ENCODE assay signal across 19 cellular contexts in genomic region chrX:11064276-11064675, GRCh38.
"Had no signal": no experiment of that assay in that cellular context is flagged by ENCODE, and none has a peak within 500 bp of the region (broad histone marks: within the 10 kb centered on the region; RNA-seq: fewer than 3 reads in every experiment).

No MANE protein-coding gene starts in this region.

- H3K36me3 ChIP-seq: colonic mucosa, esophagus muscularis mucosa, heart right ventricle, sigmoid colon, thyroid gland had no signal

- H3K36me3 Mint-ChIP-seq: brain; immature natural killer cell; memory B cell; natural killer cell; stimulated activated naive B cell treated with anti-CD40 and anti-IgM and Interleukin-4, amounts not matched to agents 10 μg/mL and 1 μg/mL and 100 μg/mL, for 72 hours had no signal

- DNase-seq: activated CD4-positive, alpha-beta T cell treated with anti-CD3 and anti-CD28 coated beads for 48 hours; activated CD4-positive, CD25-positive, alpha-beta regulatory T cell; activated CD8-positive, alpha-beta T cell treated with anti-CD3 and anti-CD28 coated beads for 36 hours; activated naive CD4-positive, alpha-beta T cell treated with Interleukin-2 at 50 U/mL for 16 hours; activated T-cell treated with anti-CD3 and anti-CD28 coated beads, Interleukin-2, amount 50 U/mL, for 24 hours; central memory CD4-positive, alpha-beta T cell; colonic mucosa; heart right ventricle; immature natural killer cell; left ventricle myocardium superior; natural killer cell; sigmoid colon; stimulated activated naive B cell treated with anti-CD40 and anti-IgM and Interleukin-4, amounts not matched to agents 10 μg/mL and 1 μg/mL and 100 μg/mL, for 72 hours had no signal

- H3K4me3 ChIP-seq: colonic mucosa, esophagus muscularis mucosa, heart right ventricle, sigmoid colon, thyroid gland had no signal

- H3K27me3 ChIP-seq: colonic mucosa, esophagus muscularis mucosa, heart right ventricle, sigmoid colon, thyroid gland had no signal

- FAIRE-seq: urothelium cell line had no signal

- H3K27ac ChIP-seq: colonic mucosa, heart right ventricle, thyroid gland had no signal

- H3K4me1 ChIP-seq: colonic mucosa, heart right ventricle, sigmoid colon, thyroid gland had no signal

- ATAC-seq: activated CD8-positive, alpha-beta T cell treated with anti-CD3 and anti-CD28 coated beads for 36 hours; left ventricle myocardium superior; natural killer cell; stimulated activated naive B cell treated with anti-CD40 and anti-IgM and Interleukin-4, amounts not matched to agents 10 μg/mL and 1 μg/mL and 100 μg/mL, for 72 hours had no signal

- H3K27ac Mint-ChIP-seq: activated CD8-positive, alpha-beta T cell treated with anti-CD3 and anti-CD28 coated beads for 36 hours; activated T-cell treated with anti-CD3 and anti-CD28 coated beads, Interleukin-2, amount 50 U/mL, for 24 hours; activated T-helper 2 cell treated with anti-CD3 and anti-CD28 coated beads, Interferon-gamma antibody, Interleukin-2, Interleukin-4, amounts not matched to agents 10 μg/mL and 5 μg/mL and 100 μg/mL, durations not matched to agents 14 hours and 24 hours and 36 hours; immature natural killer cell; memory B cell; natural killer cell; stimulated activated naive B cell treated with anti-CD40 and anti-IgM and Interleukin-4, amounts not matched to agents 10 μg/mL and 1 μg/mL and 100 μg/mL, for 72 hours had no signal

- H3K9me3 ChIP-seq: colonic mucosa, esophagus muscularis mucosa, heart right ventricle, sigmoid colon, thyroid gland had no signal

- H3K4me1 Mint-ChIP-seq: immature natural killer cell; memory B cell; natural killer cell; stimulated activated naive B cell treated with anti-CD40 and anti-IgM and Interleukin-4, amounts not matched to agents 10 μg/mL and 1 μg/mL and 100 μg/mL, for 72 hours had no signal

- H3K27me3 Mint-ChIP-seq: activated CD8-positive, alpha-beta T cell treated with anti-CD3 and anti-CD28 coated beads for 36 hours; brain; memory B cell; stimulated activated naive B cell treated with anti-CD40 and anti-IgM and Interleukin-4, amounts not matched to agents 10 μg/mL and 1 μg/mL and 100 μg/mL, for 72 hours had no signal

- H3K4me3 Mint-ChIP-seq: activated CD8-positive, alpha-beta T cell treated with anti-CD3 and anti-CD28 coated beads for 36 hours; activated T-cell treated with anti-CD3 and anti-CD28 coated beads, Interleukin-2, amount 50 U/mL, for 24 hours; brain; immature natural killer cell; memory B cell; natural killer cell; stimulated activated naive B cell treated with anti-CD40 and anti-IgM and Interleukin-4, amounts not matched to agents 10 μg/mL and 1 μg/mL and 100 μg/mL, for 72 hours had no signal

- H3K9me3 Mint-ChIP-seq: activated CD8-positive, alpha-beta T cell treated with anti-CD3 and anti-CD28 coated beads for 36 hours; activated T-cell treated with anti-CD3 and anti-CD28 coated beads, Interleukin-2, amount 50 U/mL, for 24 hours; activated T-helper 2 cell treated with anti-CD3 and anti-CD28 coated beads, Interferon-gamma antibody, Interleukin-2, Interleukin-4, amounts not matched to agents 10 μg/mL and 5 μg/mL and 100 μg/mL, durations not matched to agents 14 hours and 24 hours and 36 hours; brain; immature natural killer cell; memory B cell; natural killer cell had no signal
